In the genomic region with DNA sequence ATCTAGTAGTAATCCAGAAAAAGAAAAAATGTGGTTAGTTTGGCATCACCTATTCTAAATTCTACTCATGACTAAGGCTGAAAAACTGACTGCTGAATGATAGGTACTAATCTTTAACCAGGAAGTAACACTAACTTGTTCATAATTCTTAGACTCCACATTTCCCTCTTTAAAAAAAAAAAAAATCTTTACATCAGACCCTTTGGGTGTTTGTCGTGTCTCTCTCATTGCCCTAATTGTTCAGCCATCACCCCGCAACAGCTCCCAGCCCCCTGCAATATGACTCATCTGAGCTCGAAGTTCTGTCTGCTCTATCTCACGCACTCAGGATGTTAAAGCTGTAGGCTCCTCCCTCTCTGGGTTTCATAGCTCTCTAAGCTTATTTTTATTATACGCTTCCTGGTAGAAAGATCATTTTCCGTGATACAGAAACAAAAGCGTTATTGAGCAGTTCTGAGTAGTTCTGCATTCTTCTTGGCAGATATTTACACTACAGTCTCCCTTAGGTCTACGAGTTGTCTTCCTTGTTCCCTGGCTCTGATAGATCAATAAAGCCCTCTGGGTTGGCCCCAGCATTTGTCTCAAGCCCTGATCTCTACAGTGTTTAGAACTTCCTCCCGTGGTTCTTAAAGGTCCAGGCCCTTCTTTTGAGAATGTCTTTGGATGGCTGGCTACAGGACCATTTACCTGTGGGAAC, we compare ENCODE assay signal across 8 cellular contexts.
DNase-seq lines count a peak whose midpoint lies in the region; ATAC-seq, FAIRE-seq and TF ChIP-seq lines count a peak whose summit lies in the region.

No MANE protein-coding gene starts in this region.

- H3K4me3 ChIP-seq in Peyer's patch (peak overlapping the region in 2 of 4 donors; percentile 19 to 25), hepatocyte (no peak overlapping the region), kidney (ENCODE audit: low read length in 2 of 2) (no peak overlapping the region)

- H3K27ac ChIP-seq in Peyer's patch (peak overlapping the region in 3 of 4 donors; percentile 61 to 86 (median 68)), hepatocyte (peak overlapping the region; percentile 76), kidney (ENCODE audit: low read depth in 2 of 2, low read length in 2 of 2) (no peak overlapping the region)

- no peak for TF ChIP-seq CTCF in Peyer's patch (IDR thresholded peaks at IDR 0.05)
- TF ChIP-seq CTCF in hepatocyte (IDR thresholded peaks at IDR 0.05; ENCODE audit: poor library complexity), result no peak
- TF ChIP-seq CTCF in kidney (IDR thresholded peaks at IDR 0.05; ENCODE audit: borderline replicate concordance, extremely low read depth, insufficient read depth), result no peak

- no peak overlapping the region for H3K9ac ChIP-seq in kidney (ENCODE audit: low read length in 2 of 2)

- H3K4me1 ChIP-seq in Peyer's patch (peaks cover 0 to 16% (median 0%) of the 10 kb centered on the region in 4 donors), hepatocyte (ENCODE audit: insufficient read depth) (peaks cover 5% of the 10 kb centered on the region), kidney (ENCODE audit: control insufficient read depth in 1 of 2, insufficient read depth in 1 of 2, low read depth in 1 of 2, low read length in 2 of 2) (no peaks in the 10 kb centered on the region)

- DNase-seq in Peyer's patch, result peak in 2 of 3 donors; percentile 39 to 83
- peak; percentile 69 for DNase-seq in activated effector memory CD4-positive, alpha-beta T cell treated with Interleukin-2 at 50 U/mL for 16 hours
- peak; percentile 86 for DNase-seq in hepatocyte (ENCODE audit: low spot score)
- DNase-seq in stimulated activated CD8-positive, alpha-beta memory T cell treated with anti-CD3 and anti-CD28 coated beads, Interleukin-12 subunit alpha, Interleukin-12 subunit beta, amount 100 ng/mL, for 4 hours (ENCODE audit: low read depth), result peak; percentile 49
- DNase-seq in kidney, result no peak
- no peak for DNase-seq in NCI-H1694 (lab: John Stamatoyannopoulos, UW)

- peak in 1 of 2 donors; percentile 15 for TF ChIP-seq POLR2A in Peyer's patch (IDR thresholded peaks at IDR 0.05)

- no peak overlapping the region for H2AFZ ChIP-seq in hepatocyte

- H3K27me3 ChIP-seq in Peyer's patch (no peaks in the 10 kb centered on the region), hepatocyte (no peaks in the 10 kb centered on the region)

- FAIRE-seq in kidney (lab: Jason Lieb, UNC), result no peak

- no peaks in the 10 kb centered on the region for H3K79me2 ChIP-seq in hepatocyte

- no peaks in the 10 kb centered on the region for H4K20me1 ChIP-seq in hepatocyte (ENCODE audit: insufficient read depth, poor library complexity, severe bottlenecking)

- no peaks in the 10 kb centered on the region for H3K9me3 ChIP-seq in Peyer's patch
- H3K9me3 ChIP-seq in hepatocyte (ENCODE audit: low read depth), result no peaks in the 10 kb centered on the region
- H3K9me3 ChIP-seq in kidney (ENCODE audit: control insufficient read depth in 1 of 2, low read length in 2 of 2), result no peaks in the 10 kb centered on the region

- H3K36me3 ChIP-seq in Peyer's patch (no peaks in the 10 kb centered on the region), hepatocyte (replicated peaks; ENCODE audit: insufficient read depth, low read depth) (no peaks in the 10 kb centered on the region), kidney (ENCODE audit: control insufficient read depth in 1 of 2, insufficient read depth in 2 of 2, low read length in 2 of 2) (no peaks in the 10 kb centered on the region)

- ATAC-seq in GM18511 (IDR thresholded peaks at IDR 0.05; ENCODE audit: unreplicated experiment), result peak; percentile 97
- peak; percentile 97 for ATAC-seq in HG02938 (IDR thresholded peaks at IDR 0.05; ENCODE audit: unreplicated experiment)

- H3K9me2 ChIP-seq in hepatocyte (replicated peaks; ENCODE audit: insufficient read depth), result no peaks in the 10 kb centered on the region

- intact Hi-C loops in kidney (cut with DNase I), result no loop called here

- 33% methylated on average over 9 of the region's 9 CpGs for WGBS in hepatocyte (ENCODE audit: low lambda C conversion rate, missing lambda C conversion rate)

- H3K4me2 ChIP-seq in hepatocyte, result peak overlapping the region; percentile 38

Comparison
In these comparisons a context has a peak if more than half of its experiments do, and no peak if none do; other contexts are left out.
1. DNase-seq: peak in Peyer's patch (2 of 3), activated effector memory CD4-positive, alpha-beta T cell treated with Interleukin-2 at 50 U/mL for 16 hours (single experiment), hepatocyte (single experiment) and stimulated activated CD8-positive, alpha-beta memory T cell treated with anti-CD3 and anti-CD28 coated beads, Interleukin-12 subunit alpha, Interleukin-12 subunit beta, amount 100 ng/mL, for 4 hours (single experiment); none in kidney (single experiment) and NCI-H1694 (single experiment).
2. H3K27ac ChIP-seq: peak in Peyer's patch (3 of 4) and hepatocyte (single experiment); none in kidney (0 of 2).